1 cellular context compared by ENCODE assay signal in the genomic region with DNA sequence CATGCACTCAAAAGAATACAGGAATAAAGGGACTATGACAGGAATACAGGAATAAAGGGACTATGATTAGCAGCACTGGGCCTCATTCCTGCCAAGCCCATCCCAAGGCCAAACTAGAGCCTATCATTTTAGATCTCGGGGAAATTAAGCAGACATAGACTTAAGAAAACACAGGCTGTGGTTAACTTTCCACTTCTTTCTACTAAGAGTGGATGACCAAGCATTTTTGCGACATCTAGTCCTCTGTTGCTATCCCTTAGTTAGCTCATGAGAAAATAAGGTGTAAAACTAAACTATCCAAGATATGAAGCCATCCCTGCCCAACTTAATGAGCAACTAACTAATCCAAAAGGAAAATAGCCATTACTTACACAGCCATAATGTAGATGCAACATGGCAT.
TF ChIP-seq lines count a peak whose summit lies in the region.

No MANE protein-coding gene starts in this region.

TF ChIP-seq in IMR-90, 13 proteins besides CTCF, POLR2A, EP300 and RAD21:
- TF ChIP-seq BHLHE40 (IDR thresholded peaks at IDR 0.05; ENCODE audit: low read depth, low read length) (no peak), RCOR1 (IDR thresholded peaks at IDR 0.05; ENCODE audit: insufficient replicate concordance, low read length) (no peak), NFE2L2 (IDR thresholded peaks at IDR 0.05; ENCODE audit: low read depth, low read length) (peak; percentile 33; the same call in 1 of the 2 replicates), SMC3 (IDR thresholded peaks at IDR 0.05; ENCODE audit: low read depth, low read length) (no peak), MAFK (IDR thresholded peaks at IDR 0.05; ENCODE audit: low read depth, low read length) (0 out of 2 replicates have a peak, but pooled peaks have one; percentile 13)
